ENCODE assay signal across 19 cellular contexts in the genomic region with DNA sequence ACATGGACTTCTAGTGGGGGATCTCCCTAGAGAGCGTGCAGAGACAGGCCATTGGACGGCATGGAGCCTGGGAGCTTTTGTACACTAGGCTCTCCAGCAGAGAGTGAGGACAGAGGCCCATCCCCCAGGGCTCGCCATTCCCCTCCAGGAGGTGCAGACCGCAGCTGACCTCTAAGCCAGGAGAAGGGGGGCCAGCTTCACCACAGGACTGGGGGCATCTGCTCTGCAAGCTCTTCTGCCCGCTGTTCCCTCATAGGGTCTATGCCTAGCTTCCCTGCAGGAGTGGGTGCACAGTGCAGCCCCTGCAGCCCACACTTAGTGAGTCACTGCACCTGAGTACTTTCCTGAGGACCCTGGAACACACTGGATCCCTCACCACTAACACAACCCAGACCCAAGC.
DNase-seq lines count a peak whose midpoint lies in the region; ATAC-seq and TF ChIP-seq lines count a peak whose summit lies in the region.
"Had no signal": no experiment of that assay in that cellular context is flagged by ENCODE, and none has a peak within 500 bp of the region (broad histone marks: within the 10 kb centered on the region; RNA-seq: fewer than 3 reads in every experiment).

No MANE protein-coding gene starts in this region.

- H3K56ac ChIP-seq in mesendoderm (ENCODE audit: low read length): no peak overlapping the region

- H3K27me3 Mint-ChIP-seq in stimulated activated naive CD8-positive, alpha-beta T cell treated with anti-CD3 and anti-CD28 coated beads, Interleukin-15, amount 100 ng/mL, for 72 hours: peaks cover 58% of the 10 kb centered on the region
- no peaks in the 10 kb centered on the region for H3K27me3 Mint-ChIP-seq in glutamatergic neuron (ENCODE audit: unreplicated experiment)

- no peak overlapping the region for H3K4me2 ChIP-seq in trophoblast cell (ENCODE audit: low read length)
- H3K4me2 ChIP-seq in mesendoderm (ENCODE audit: low read length): no peak overlapping the region
- no peak overlapping the region for H3K4me2 ChIP-seq in GM23248 (ENCODE audit: unreplicated experiment)
- H3K4me2 ChIP-seq: BLaER1 had no signal

- in situ Hi-C loops in GM23248 (cut with MboI): no loop called here

- H3K27me3 ChIP-seq in trophoblast cell (ENCODE audit: insufficient read depth, low read length): no peaks in the 10 kb centered on the region
- no peaks in the 10 kb centered on the region for H3K27me3 ChIP-seq in mesendoderm (ENCODE audit: insufficient read depth, low read length, poor library complexity)
- no peaks in the 10 kb centered on the region for H3K27me3 ChIP-seq in GM23248 (replicated peaks; ENCODE audit: insufficient read depth)
- H3K27me3 ChIP-seq: BLaER1 had no signal

- no peak overlapping the region for H2AK5ac ChIP-seq in trophoblast cell (ENCODE audit: low read length)
- no peak overlapping the region for H2AK5ac ChIP-seq in mesendoderm (ENCODE audit: low read length)

- H3K9me2 ChIP-seq in GM23248 (ENCODE audit: insufficient read depth): no peaks in the 10 kb centered on the region

- H4K91ac ChIP-seq in trophoblast cell (ENCODE audit: low read depth, low read length): no peak overlapping the region

- H3K14ac ChIP-seq in trophoblast cell (ENCODE audit: low read length): no peak overlapping the region

- H3K4me3 ChIP-seq in trophoblast cell (ENCODE audit: low read depth, low read length) (no peak overlapping the region), mesendoderm (ENCODE audit: low read length) (no peak overlapping the region), GM23248 (no peak overlapping the region)
- H3K4me3 ChIP-seq: BLaER1, GM12878, HAP-1 had no signal

- no peak overlapping the region for H2BK12ac ChIP-seq in trophoblast cell (ENCODE audit: low read length)

- H3K9me3 Mint-ChIP-seq in stimulated activated naive CD8-positive, alpha-beta T cell treated with anti-CD3 and anti-CD28 coated beads, Interleukin-15, amount 100 ng/mL, for 72 hours: peaks cover 0 to 11% of the 10 kb centered on the region in 2 donors
- H3K9me3 Mint-ChIP-seq in glutamatergic neuron (ENCODE audit: unreplicated experiment): peaks cover 3% of the 10 kb centered on the region
- peaks cover under 1% of the 10 kb centered on the region for H3K9me3 Mint-ChIP-seq in stimulated activated effector memory CD8-positive, alpha-beta T cell treated with anti-CD3 and anti-CD28 coated beads, Interleukin-12 subunit alpha, Interleukin-12 subunit beta, amount 100 ng/mL, for 72 hours
- H3K9me3 Mint-ChIP-seq: CD8-positive, alpha-beta T cell had no signal

- H3K4me1 ChIP-seq in trophoblast cell (ENCODE audit: control insufficient read depth in 1 of 2, insufficient read depth in 2 of 2, low read length in 2 of 2) (no peaks in the 10 kb centered on the region), mesendoderm (ENCODE audit: control insufficient read depth, low read depth, low read length) (no peaks in the 10 kb centered on the region), GM23248 (ENCODE audit: insufficient read depth) (no peaks in the 10 kb centered on the region)
- H3K4me1 ChIP-seq: HAP-1 had no signal

- H2BK15ac ChIP-seq in mesendoderm (replicated peaks; ENCODE audit: low read depth): no peak overlapping the region

- no peak overlapping the region for H4K12ac ChIP-seq in trophoblast cell (ENCODE audit: low read depth, low read length)

- H3K9me3 ChIP-seq in trophoblast cell (ENCODE audit: insufficient read depth, low read depth, low read length) (no peaks in the 10 kb centered on the region), GM23248 (ENCODE audit: low read depth) (no peaks in the 10 kb centered on the region)
- H3K9me3 ChIP-seq: HAP-1 had no signal

- H3K79me1 ChIP-seq in trophoblast cell (ENCODE audit: low read length) (no peaks in the 10 kb centered on the region), mesendoderm (ENCODE audit: low read length) (no peaks in the 10 kb centered on the region)

- H3K4me1 Mint-ChIP-seq in stimulated activated naive CD8-positive, alpha-beta T cell treated with anti-CD3 and anti-CD28 coated beads, Interleukin-15, amount 100 ng/mL, for 72 hours: no peaks in the 10 kb centered on the region
- peaks cover 39% of the 10 kb centered on the region for H3K4me1 Mint-ChIP-seq in glutamatergic neuron (ENCODE audit: low read depth, unreplicated experiment)
- no peaks in the 10 kb centered on the region for H3K4me1 Mint-ChIP-seq in stimulated activated effector memory CD8-positive, alpha-beta T cell treated with anti-CD3 and anti-CD28 coated beads, Interleukin-12 subunit alpha, Interleukin-12 subunit beta, amount 100 ng/mL, for 72 hours
- H3K4me1 Mint-ChIP-seq: CD14-positive monocyte had no signal

- H3K18ac ChIP-seq in trophoblast cell (ENCODE audit: low read length) (no peak overlapping the region), mesendoderm (ENCODE audit: low read length) (no peak overlapping the region)

- H3K4ac ChIP-seq in trophoblast cell (ENCODE audit: low read depth, low read length) (no peak overlapping the region), mesendoderm (ENCODE audit: low read depth, low read length) (no peak overlapping the region)

- H2AFZ ChIP-seq in trophoblast cell (ENCODE audit: insufficient read depth, low read length, poor library complexity): no peak overlapping the region
- no peak overlapping the region for H2AFZ ChIP-seq in GM23248

- H3F3A ChIP-seq in GM23248 (ENCODE audit: insufficient read depth): no peaks in the 10 kb centered on the region

- no peaks in the 10 kb centered on the region for H3K36me3 ChIP-seq in trophoblast cell (ENCODE audit: control insufficient read depth in 1 of 2, insufficient read depth in 2 of 2, low read length in 2 of 2)
- H3K36me3 ChIP-seq in mesendoderm (ENCODE audit: control insufficient read depth, insufficient read depth, low read length): no peaks in the 10 kb centered on the region
- no peaks in the 10 kb centered on the region for H3K36me3 ChIP-seq in GM23248 (ENCODE audit: low read depth)
- H3K36me3 ChIP-seq: BLaER1, HAP-1 had no signal

- H3K79me2 ChIP-seq in trophoblast cell (ENCODE audit: control insufficient read depth, insufficient read depth, low read length, poor library complexity) (no peaks in the 10 kb centered on the region), mesendoderm (ENCODE audit: control insufficient read depth, insufficient read depth, low read length) (no peaks in the 10 kb centered on the region), GM23248 (ENCODE audit: insufficient read depth) (no peaks in the 10 kb centered on the region)

- DNase-seq in stimulated activated naive CD8-positive, alpha-beta T cell treated with anti-CD3 and anti-CD28 coated beads, Interleukin-15, amount 100 ng/mL, for 72 hours: no peak
- DNase-seq in stimulated activated naive CD8-positive, alpha-beta T cell treated with anti-CD3 and anti-CD28 coated beads, Interleukin-15, Interleukin-2, amounts not matched to agents 100 U/mL and 50 U/mL, for 24 hours: no peak
- peak; percentile 33 for DNase-seq in glutamatergic neuron
- DNase-seq in stimulated activated effector memory CD8-positive, alpha-beta T cell treated with anti-CD3 and anti-CD28 coated beads, Interleukin-12 subunit alpha, Interleukin-12 subunit beta, amount 100 ng/mL, for 72 hours (ENCODE audit: low spot score in 2 of 2): no peak
- no peak for DNase-seq in trophoblast cell
- DNase-seq in mesendoderm: no peak
- DNase-seq in GM23248: no peak
- DNase-seq: 8988T; CD8-positive, alpha-beta T cell; COR-L47; DMS 273 treated with DMSO at 0.1 percent for 48 hours; DMS53; DND-41; EL had no signal

- H3K9ac ChIP-seq in trophoblast cell (ENCODE audit: low read length) (no peak overlapping the region), mesendoderm (ENCODE audit: low read length) (no peak overlapping the region), GM23248 (no peak overlapping the region)
- H3K9ac ChIP-seq: BLaER1 had no signal

- peak; percentile 20 for ATAC-seq in stimulated activated naive CD8-positive, alpha-beta T cell treated with anti-CD3 and anti-CD28 coated beads, Interleukin-15, amount 100 ng/mL, for 72 hours
- no peak for ATAC-seq in stimulated activated naive CD8-positive, alpha-beta T cell treated with anti-CD3 and anti-CD28 coated beads, Interleukin-15, Interleukin-2, amounts not matched to agents 100 U/mL and 50 U/mL, for 24 hours
- ATAC-seq in stimulated activated effector memory CD8-positive, alpha-beta T cell treated with anti-CD3 and anti-CD28 coated beads, Interleukin-12 subunit alpha, Interleukin-12 subunit beta, amount 100 ng/mL, for 72 hours: peak; percentile 34
- ATAC-seq: CD8-positive, alpha-beta T cell; HepG2 had no signal

- H2BK120ac ChIP-seq in trophoblast cell (ENCODE audit: insufficient read depth, low read length, poor library complexity): no peak overlapping the region
- no peak overlapping the region for H2BK120ac ChIP-seq in mesendoderm (ENCODE audit: low read depth, low read length)

- peaks cover 15% of the 10 kb centered on the region for H3K36me3 Mint-ChIP-seq in glutamatergic neuron (ENCODE audit: unreplicated experiment)
- H3K36me3 Mint-ChIP-seq in stimulated activated effector memory CD8-positive, alpha-beta T cell treated with anti-CD3 and anti-CD28 coated beads, Interleukin-12 subunit alpha, Interleukin-12 subunit beta, amount 100 ng/mL, for 72 hours: no peaks in the 10 kb centered on the region
- H3K36me3 Mint-ChIP-seq: CD14-positive monocyte; CD8-positive, alpha-beta T cell had no signal

- no peak for TF ChIP-seq CTCF in glutamatergic neuron (IDR thresholded peaks at IDR 0.05; ENCODE audit: partially characterized antibody, unreplicated experiment)

- H4K20me1 ChIP-seq in GM23248 (ENCODE audit: insufficient read depth): no peaks in the 10 kb centered on the region
- H4K20me1 ChIP-seq: BLaER1 had no signal

- H4K8ac ChIP-seq in trophoblast cell (ENCODE audit: low read depth, low read length) (no peak overlapping the region), mesendoderm (ENCODE audit: low read depth, low read length) (no peak overlapping the region)

- H3K27ac Mint-ChIP-seq in stimulated activated naive CD8-positive, alpha-beta T cell treated with anti-CD3 and anti-CD28 coated beads, Interleukin-15, amount 100 ng/mL, for 72 hours: no peak overlapping the region
- H3K27ac Mint-ChIP-seq in glutamatergic neuron (ENCODE audit: unreplicated experiment): peak overlapping the region; percentile 59
- H3K27ac Mint-ChIP-seq in stimulated activated effector memory CD8-positive, alpha-beta T cell treated with anti-CD3 and anti-CD28 coated beads, Interleukin-12 subunit alpha, Interleukin-12 subunit beta, amount 100 ng/mL, for 72 hours: no peak overlapping the region
- H3K27ac Mint-ChIP-seq: CD14-positive monocyte; CD8-positive, alpha-beta T cell had no signal

- H3K4me3 Mint-ChIP-seq in stimulated activated naive CD8-positive, alpha-beta T cell treated with anti-CD3 and anti-CD28 coated beads, Interleukin-15, amount 100 ng/mL, for 72 hours: no peak overlapping the region
- no peak overlapping the region for H3K4me3 Mint-ChIP-seq in glutamatergic neuron (ENCODE audit: unreplicated experiment)
- no peak overlapping the region for H3K4me3 Mint-ChIP-seq in stimulated activated effector memory CD8-positive, alpha-beta T cell treated with anti-CD3 and anti-CD28 coated beads, Interleukin-12 subunit alpha, Interleukin-12 subunit beta, amount 100 ng/mL, for 72 hours
- H3K4me3 Mint-ChIP-seq: CD14-positive monocyte; CD8-positive, alpha-beta T cell had no signal

- no peak overlapping the region for H3K27ac ChIP-seq in trophoblast cell (ENCODE audit: low read depth, low read length)
- H3K27ac ChIP-seq in mesendoderm (ENCODE audit: low read depth, low read length): no peak overlapping the region
- no peak overlapping the region for H3K27ac ChIP-seq in GM23248
- H3K27ac ChIP-seq: BLaER1 had no signal

- no peak overlapping the region for H4K5ac ChIP-seq in mesendoderm (ENCODE audit: low read length)

- H3K23ac ChIP-seq in trophoblast cell (ENCODE audit: low read length): no peak overlapping the region
- no peak overlapping the region for H3K23ac ChIP-seq in mesendoderm (ENCODE audit: low read length)

- H2BK5ac ChIP-seq in trophoblast cell (ENCODE audit: low read depth, low read length, poor library complexity) (no peak overlapping the region), mesendoderm (ENCODE audit: low read length) (no peak overlapping the region)

- no CpG with 5 or more reads among the region's 5 CpGs for WGBS in trophoblast cell (ENCODE audit: extremely low coverage, insufficient coverage, insufficient read length)
- no CpG with 5 or more reads among the region's 5 CpGs for WGBS in mesendoderm (ENCODE audit: extremely low coverage, insufficient coverage, low lambda C conversion rate)
- WGBS in GM23248 (ENCODE audit: low coverage in 1 of 2, low lambda C conversion rate in 2 of 2, missing lambda C conversion rate in 2 of 2), 2 experiments: 17 to 25% methylated on average over 5 of the region's 5 CpGs
